9 cellular contexts compared by ENCODE assay signal in the genomic region with DNA sequence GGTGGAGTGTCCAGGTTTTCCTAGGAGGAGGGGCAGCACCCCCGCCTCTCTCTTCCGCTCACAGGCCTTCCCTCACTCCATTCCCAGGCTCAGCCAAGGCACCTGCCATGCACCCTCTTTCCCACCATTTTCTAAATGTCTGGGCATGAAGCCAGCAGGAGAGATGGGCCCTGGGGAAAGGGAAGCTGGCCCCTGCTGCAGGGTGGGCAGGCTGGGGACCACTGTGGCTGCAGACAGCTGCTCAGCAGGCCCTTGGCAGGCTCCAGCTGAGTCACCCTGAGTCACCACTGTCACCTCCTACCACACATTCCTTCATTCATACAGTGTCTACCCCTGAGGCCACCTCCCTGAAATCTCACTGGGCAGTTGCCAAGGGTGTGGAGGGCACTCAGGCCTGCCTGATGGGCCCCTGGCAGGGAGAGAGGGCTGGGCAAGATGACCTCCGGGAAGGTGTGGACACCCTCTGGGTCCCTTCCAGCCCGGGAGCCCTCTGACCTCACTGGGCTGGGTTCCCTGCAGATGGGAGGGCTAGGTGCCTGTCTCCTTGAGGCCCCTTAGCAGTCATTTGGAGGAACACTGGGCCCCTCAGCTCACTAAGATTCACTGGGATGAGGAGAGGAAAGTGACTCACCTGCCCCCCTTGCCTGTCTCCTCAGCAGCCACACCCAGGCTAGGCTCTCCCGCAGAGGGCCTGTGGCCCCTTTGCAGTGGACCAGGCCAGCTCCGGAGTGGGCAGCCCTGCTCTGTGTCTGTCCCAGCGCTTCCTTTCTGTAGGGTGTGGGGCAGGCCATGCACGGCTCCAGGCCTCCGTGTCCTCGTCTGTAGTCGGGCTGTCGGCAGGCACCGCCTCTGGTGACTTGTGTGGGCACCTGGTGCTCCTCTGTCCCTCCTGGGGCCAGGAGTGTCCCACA. TPM values are rescaled to one million over a fixed set of nuclear protein-coding genes. Genes with fewer than 3 reads are reported as not detected.
A peak's percentile ranks its signal among the peaks of the same experiment; 100 is the strongest.
DNase-seq lines count a peak whose midpoint lies in the region; ATAC-seq and TF ChIP-seq lines count a peak whose summit lies in the region.
"Had no signal": no experiment of that assay in that cellular context is flagged by ENCODE, and none has a peak within 500 bp of the region (broad histone marks: within the 10 kb centered on the region; RNA-seq: fewer than 3 reads in every experiment).

No MANE protein-coding gene starts in this region.

- H3K9me3 Mint-ChIP-seq in activated CD4-positive, alpha-beta T cell treated with anti-CD3 and anti-CD28 coated beads, Interleukin-2, amount 10 ng/mL, durations not matched to agents 7 days and 5 days: no peaks in the 10 kb centered on the region
- H3K9me3 Mint-ChIP-seq: CD8-positive, alpha-beta T cell had no signal

- CTCF ChIA-PET in activated CD4-positive, alpha-beta T cell treated with anti-CD3 and anti-CD28 coated beads, Interleukin-2, amount 10 ng/mL, durations not matched to agents 7 days and 5 days (lab: Charles Lee): no interaction called here

- H3K27me3 Mint-ChIP-seq in activated CD4-positive, alpha-beta T cell treated with anti-CD3 and anti-CD28 coated beads, Interleukin-2, amount 10 ng/mL, durations not matched to agents 7 days and 5 days: no peaks in the 10 kb centered on the region

- POLR2A ChIA-PET in activated CD4-positive, alpha-beta T cell treated with anti-CD3 and anti-CD28 coated beads, Interleukin-2, amount 10 ng/mL, durations not matched to agents 7 days and 5 days (lab: Charles Lee): no interaction called here

- no peak overlapping the region for H3K27ac Mint-ChIP-seq in activated CD4-positive, alpha-beta T cell treated with anti-CD3 and anti-CD28 coated beads, Interleukin-2, amount 10 ng/mL, durations not matched to agents 7 days and 5 days
- H3K27ac Mint-ChIP-seq: CD8-positive, alpha-beta T cell had no signal

- H3K4me1 Mint-ChIP-seq in activated CD4-positive, alpha-beta T cell treated with anti-CD3 and anti-CD28 coated beads, Interleukin-2, amount 10 ng/mL, durations not matched to agents 7 days and 5 days: peaks cover 36% of the 10 kb centered on the region

- peaks cover 3% of the 10 kb centered on the region for H3K36me3 Mint-ChIP-seq in activated CD4-positive, alpha-beta T cell treated with anti-CD3 and anti-CD28 coated beads, Interleukin-2, amount 10 ng/mL, durations not matched to agents 7 days and 5 days (ENCODE audit: low read depth)
- H3K36me3 Mint-ChIP-seq: CD8-positive, alpha-beta T cell had no signal

- no peak overlapping the region for H3K4me3 Mint-ChIP-seq in activated CD4-positive, alpha-beta T cell treated with anti-CD3 and anti-CD28 coated beads, Interleukin-2, amount 10 ng/mL, durations not matched to agents 7 days and 5 days
- H3K4me3 Mint-ChIP-seq: CD8-positive, alpha-beta T cell had no signal

- in situ Hi-C loops in G401 (cut with HindIII; ENCODE audit: low sequenced_read_pairs): no loop called here

- no peak for TF ChIP-seq POLR2A in erythroblast (IDR thresholded peaks at IDR 0.05; ENCODE audit: low read length)
- TF ChIP-seq POLR2A in GM18505 (IDR thresholded peaks at IDR 0.05; ENCODE audit: borderline replicate concordance, extremely low read depth, insufficient read depth, insufficient read length): no peak

- ATAC-seq in GM18505 (IDR thresholded peaks at IDR 0.05; ENCODE audit: unreplicated experiment): no peak
- ATAC-seq: CD8-positive, alpha-beta T cell had no signal

- DNase-seq in activated CD4-positive, alpha-beta T cell treated with anti-CD3 and anti-CD28 coated beads, Interleukin-2, amount 50 U/mL, for 48 hours: peak; percentile 36 to 55
- DNase-seq in activated CD4-positive, alpha-beta T cell treated with anti-CD3 and anti-CD28 coated beads, Interleukin-2, amount 10 ng/mL, durations not matched to agents 7 days and 5 days: no peak
- DNase-seq in NOMO-1 treated with DMSO at 0.1 percent for 48 hours (lab: John Stamatoyannopoulos, UW; ENCODE audit: unreplicated experiment) (peak; percentile 12), erythroblast (lab: John Stamatoyannopoulos, UW) (peak; percentile 19 to 64), G401 (ENCODE audit: low spot score) (no peak), NCI-H510A (lab: John Stamatoyannopoulos, UW) (no peak)
- peak; percentile 29 for DNase-seq in stimulated activated CD4-positive, alpha-beta T cell treated with anti-CD3 and anti-CD28 coated beads, Interleukin-4, amount 100 ng/mL, for 1 hour

RNA-seq across cellular contexts. Expression of gene MYEOV, which starts 7.8 kb away (rescaled TPM):
- total RNA-seq in activated CD4-positive, alpha-beta T cell treated with anti-CD3 and anti-CD28 coated beads, Interleukin-2, amount 10 ng/mL, durations not matched to agents 7 days and 5 days: not detected
- 1.8 and 5.6 TPM in 2 replicates for total RNA-seq in G401 (2014; rRNA removed; shearing (Covaris generic))

Comparison
In these comparisons a context has a peak if more than half of its experiments do, and no peak if none do; other contexts are left out.
1. DNase-seq: peak in activated CD4-positive, alpha-beta T cell treated with anti-CD3 and anti-CD28 coated beads, Interleukin-2, amount 50 U/mL, for 48 hours (2 of 2), NOMO-1 treated with DMSO at 0.1 percent for 48 hours (single experiment), erythroblast (2 of 2) and stimulated activated CD4-positive, alpha-beta T cell treated with anti-CD3 and anti-CD28 coated beads, Interleukin-4, amount 100 ng/mL, for 1 hour (single experiment); none in activated CD4-positive, alpha-beta T cell treated with anti-CD3 and anti-CD28 coated beads, Interleukin-2, amount 10 ng/mL, durations not matched to agents 7 days and 5 days (single experiment), G401 (single experiment) and NCI-H510A (single experiment).